9 cellular contexts compared by ENCODE assay signal in genomic region chr18:23260932-23261590, GRCh38.
DNase-seq lines count a peak whose midpoint lies in the region; ATAC-seq and TF ChIP-seq lines count a peak whose summit lies in the region.
"Had no signal": no experiment of that assay in that cellular context is flagged by ENCODE, and none has a peak within 500 bp of the region (broad histone marks: within the 10 kb centered on the region; RNA-seq: fewer than 3 reads in every experiment).

No MANE protein-coding gene starts in this region.

- DNase-seq in DMS79 (lab: John Stamatoyannopoulos, UW) (peak; percentile 60), NAMALWA (ENCODE audit: low spot score) (peak; percentile 21), progenitor cell of endocrine pancreas (ENCODE audit: low spot score, unreplicated experiment) (no peak), GOT3 (lab: John Stamatoyannopoulos, UW) (no peak), DMS153 (lab: John Stamatoyannopoulos, UW) (no peak), NCI-H1105 treated with DMSO at 0.1 percent for 48 hours (lab: John Stamatoyannopoulos, UW) (no peak)

- TF ChIP-seq CTCF in progenitor cell of endocrine pancreas (IDR thresholded peaks at IDR 0.05; ENCODE audit: unreplicated experiment), result no peak

- H3K27ac Mint-ChIP-seq in progenitor cell of endocrine pancreas, result peak overlapping the region; percentile 83

- H3K27me3 Mint-ChIP-seq in progenitor cell of endocrine pancreas, result peaks cover 2% of the 10 kb centered on the region
- H3K27me3 Mint-ChIP-seq: central memory CD8-positive, alpha-beta T cell had no signal

- H3K36me3 Mint-ChIP-seq in progenitor cell of endocrine pancreas (ENCODE audit: insufficient read depth), result no peaks in the 10 kb centered on the region

- H3K4me3 Mint-ChIP-seq in progenitor cell of endocrine pancreas (ENCODE audit: low read depth), result no peak overlapping the region

- ATAC-seq in esophagus mucosa, result peak; percentile 58
- no peak for ATAC-seq in HG03159 (IDR thresholded peaks at IDR 0.05; ENCODE audit: unreplicated experiment)

- peaks cover 20% of the 10 kb centered on the region for H3K4me1 Mint-ChIP-seq in progenitor cell of endocrine pancreas (ENCODE audit: low read depth)

- no peaks in the 10 kb centered on the region for H3K9me3 Mint-ChIP-seq in progenitor cell of endocrine pancreas (ENCODE audit: low read depth)
- H3K9me3 Mint-ChIP-seq: central memory CD8-positive, alpha-beta T cell had no signal

Comparison
In these comparisons a context has a peak if more than half of its experiments do, and no peak if none do; other contexts are left out.
1. DNase-seq: peak in DMS79 (single experiment) and NAMALWA (single experiment); none in progenitor cell of endocrine pancreas (single experiment), GOT3 (single experiment), DMS153 (single experiment) and NCI-H1105 treated with DMSO at 0.1 percent for 48 hours (single experiment).